In the genomic region with DNA sequence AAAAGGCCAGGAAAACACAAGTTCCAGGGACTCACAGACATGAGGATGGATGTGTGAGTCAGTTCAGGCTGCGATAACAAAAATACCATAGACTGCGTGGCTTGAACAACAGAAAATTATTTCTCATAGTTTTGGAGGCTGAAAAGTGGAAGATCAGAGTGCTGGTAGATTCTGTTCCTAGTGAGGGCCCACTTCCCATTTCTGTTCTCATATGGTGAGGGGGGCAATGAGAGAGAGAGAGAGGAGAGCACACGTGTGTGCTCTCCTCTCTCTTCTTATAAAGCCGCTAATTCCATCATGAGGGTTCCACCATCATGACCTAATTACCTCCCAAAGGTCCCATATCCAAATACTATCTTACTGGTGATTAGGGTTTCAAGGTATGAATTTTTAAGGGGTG, we compare ENCODE assay signal across 5 cellular contexts. TPM values are rescaled to one million over a fixed set of nuclear protein-coding genes. Genes with fewer than 3 reads are reported as not detected.
"Had no signal": no experiment of that assay in that cellular context is flagged by ENCODE, and none has a peak within 500 bp of the region (broad histone marks: within the 10 kb centered on the region; RNA-seq: fewer than 3 reads in every experiment).

No MANE protein-coding gene starts in this region.

- H3K27ac Mint-ChIP-seq: GM23338, H9 had no signal

- ATAC-seq: GM23338 had no signal

- H3K9me3 Mint-ChIP-seq: GM23338, H9 had no signal

- DNase-seq: H9, HCEC 1CT, IMR-90 had no signal

- H3K4me3 ChIP-seq: GM23338 had no signal

- H3K4me2 ChIP-seq: GM23338 had no signal

- H2AFZ ChIP-seq: GM23338 had no signal

- H3K4me3 Mint-ChIP-seq: GM23338, H9 had no signal

RNA-seq across cellular contexts. Expression of gene KLHL14, which starts 23.0 kb away (rescaled TPM):
- total RNA-seq: HT-29, IMR-90 had no signal
- polyA plus RNA-seq: IMR-90 had no signal
